ENCODE assay signal across 30 cellular contexts in genomic region chr9:121618504-121618903, GRCh38. TPM values are rescaled to one million over a fixed set of nuclear protein-coding genes. Genes with fewer than 3 reads are reported as not detected.
"Had no signal": no experiment of that assay in that cellular context is flagged by ENCODE, and none has a peak within 500 bp of the region (broad histone marks: within the 10 kb centered on the region; RNA-seq: fewer than 3 reads in every experiment).

No MANE protein-coding gene starts in this region.

- H3K27me3 ChIP-seq: Peyer's patch had no signal

- H3K4me3 ChIP-seq: Peyer's patch had no signal

- H3K27ac ChIP-seq: VCaP had no signal

- ATAC-seq: activated CD8-positive, alpha-beta memory T cell treated with anti-CD3 and anti-CD28 coated beads, Interleukin-2, amount 10 ng/mL, durations not matched to agents 7 days and 5 days; activated naive CD8-positive, alpha-beta T cell treated with anti-CD3 and anti-CD28 coated beads, Interleukin-2, amount 50 U/mL, for 24 hours; PC-3 had no signal

- H3K36me3 ChIP-seq: Peyer's patch had no signal

- H3K9me3 ChIP-seq: Peyer's patch had no signal

- DNase-seq: activated B cell treated with CpG ODN at 0.5 μM for 24 hours; activated CD4-positive, alpha-beta memory T cell treated with anti-CD3 and anti-CD28 coated beads, Interleukin-2, amount 10 ng/mL, durations not matched to agents 7 days and 5 days; activated CD4-positive, alpha-beta T cell treated with anti-CD3 and anti-CD28 coated beads for 4 hours; activated CD4-positive, CD25-positive, alpha-beta regulatory T cell treated with anti-CD3 and anti-CD28 coated beads, Interleukin-2, amount 50 U/mL, for 72 hours; activated CD8-positive, alpha-beta memory T cell treated with anti-CD3 and anti-CD28 coated beads for 24 hours; activated CD8-positive, alpha-beta memory T cell treated with anti-CD3 and anti-CD28 coated beads, Interleukin-2, amount 10 ng/mL, durations not matched to agents 7 days and 5 days; activated CD8-positive, alpha-beta memory T cell treated with anti-CD3 and anti-CD28 coated beads, Interleukin-2, amount 50 U/mL, for 48 hours; activated effector memory CD4-positive, alpha-beta T cell treated with Interleukin-2 at 50 U/mL for 16 hours; activated naive CD4-positive, alpha-beta T cell treated with anti-CD3 and anti-CD28 coated beads, Interleukin-2, amount 10 ng/mL, durations not matched to agents 7 days and 5 days; activated naive CD8-positive, alpha-beta T cell treated with anti-CD3 and anti-CD28 coated beads, Interleukin-2, amount 50 U/mL, for 24 hours; activated T-cell treated with anti-CD3 and anti-CD28 coated beads, Interleukin-2, amount 50 U/mL, for 48 hours; anterior cingulate cortex; KBM-7; NCI-H1105; NCI-H1417 treated with DMSO at 0.1 percent for 48 hours; NCI-H187 treated with DMSO at 0.1 percent for 48 hours; NCI-H2081; NCI-H2171 treated with DMSO at 0.1 percent for 48 hours; NCI-H446; NCI-H510A treated with DMSO at 0.1 percent for 48 hours; NCI-H526 treated with DMSO at 0.1 percent for 48 hours; NCI-H774; PC-3; Peyer's patch; RPMI8226; SW 1271; T-helper 1 cell; T-helper 2 cell; T-helper 9 cell had no signal

RNA-seq across cellular contexts. Expression of gene DAB2IP, which starts 32.9 kb away (rescaled TPM):
- total RNA-seq: activated CD4-positive, alpha-beta memory T cell treated with anti-CD3 and anti-CD28 coated beads, Interleukin-2, amount 10 ng/mL, durations not matched to agents 7 days and 5 days had no signal
